In the genomic region with DNA sequence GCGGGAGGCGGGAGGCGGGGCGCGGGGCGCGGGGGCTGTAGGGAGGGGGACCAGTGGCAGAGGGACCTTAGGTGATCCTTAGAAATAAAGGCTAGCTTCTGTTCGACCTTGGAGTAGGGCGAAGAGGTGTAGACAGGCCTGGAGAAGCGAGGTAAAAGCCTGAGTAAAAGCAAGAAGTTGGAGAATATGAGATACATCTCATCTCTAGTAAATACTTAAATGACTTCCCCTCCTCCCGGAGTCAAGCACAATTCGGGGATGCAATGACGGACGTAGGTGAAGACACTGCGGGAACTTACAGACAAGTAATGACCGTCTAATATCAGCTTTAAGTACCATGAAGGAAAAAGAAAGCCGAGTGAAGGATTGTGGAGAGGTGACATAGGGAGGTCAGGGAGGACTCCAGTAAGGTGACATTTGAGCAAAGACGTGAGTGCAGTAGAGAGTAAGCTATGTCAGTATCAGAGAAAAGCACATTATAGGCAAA, we compare ENCODE assay signal across 1 cellular context.
TF ChIP-seq lines count a peak whose summit lies in the region.

No MANE protein-coding gene starts in this region.

TF ChIP-seq in IMR-90, 13 proteins besides CTCF, POLR2A, EP300 and RAD21:
- TF ChIP-seq RCOR1 (IDR thresholded peaks at IDR 0.05; ENCODE audit: insufficient replicate concordance, low read length): no peak
- no peak for TF ChIP-seq FOS (IDR thresholded peaks at IDR 0.05; ENCODE audit: low read depth, low read length)
- no peak for TF ChIP-seq RFX5 (IDR thresholded peaks at IDR 0.05; ENCODE audit: low read depth, low read length)
- TF ChIP-seq MXI1 (IDR thresholded peaks at IDR 0.05; ENCODE audit: borderline replicate concordance, low read depth, low read length): no peak
- TF ChIP-seq CEBPB (IDR thresholded peaks at IDR 0.05; ENCODE audit: low read depth, low read length): no peak
- TF ChIP-seq MAZ (IDR thresholded peaks at IDR 0.05; ENCODE audit: borderline replicate concordance, low read depth, low read length): no peak
- no peak for TF ChIP-seq SMC3 (IDR thresholded peaks at IDR 0.05; ENCODE audit: low read depth, low read length)
